Comparison of ENCODE assay signal across 1 cellular context in genomic region chr6:131161987-131162386, GRCh38.
TF ChIP-seq lines count a peak whose summit lies in the region.

No MANE protein-coding gene starts in this region.

TF ChIP-seq in WTC11, 78 proteins besides CTCF, POLR2A, EP300 and RAD21 (continued from another document):
- TF ChIP-seq PREB (CRISPR knock-in tag; IDR thresholded peaks at IDR 0.05; ENCODE audit: borderline replicate concordance) (no peak), NR3C1 (CRISPR knock-in tag; conservative IDR thresholded peaks at IDR 0.05; ENCODE audit: low read depth) (no peak), FOXJ3 (CRISPR knock-in tag; IDR thresholded peaks at IDR 0.05; ENCODE audit: borderline replicate concordance) (no peak), EMX1 (CRISPR knock-in tag; IDR thresholded peaks at IDR 0.05) (no peak), TEAD4 (CRISPR knock-in tag; IDR thresholded peaks at IDR 0.05) (no peak), CDX4 (CRISPR knock-in tag; IDR thresholded peaks at IDR 0.05; ENCODE audit: borderline replicate concordance) (no peak), ZNF317 (CRISPR knock-in tag; IDR thresholded peaks at IDR 0.05; ENCODE audit: borderline replicate concordance, low read depth) (no peak)
- TF ChIP-seq, protein P1, sequence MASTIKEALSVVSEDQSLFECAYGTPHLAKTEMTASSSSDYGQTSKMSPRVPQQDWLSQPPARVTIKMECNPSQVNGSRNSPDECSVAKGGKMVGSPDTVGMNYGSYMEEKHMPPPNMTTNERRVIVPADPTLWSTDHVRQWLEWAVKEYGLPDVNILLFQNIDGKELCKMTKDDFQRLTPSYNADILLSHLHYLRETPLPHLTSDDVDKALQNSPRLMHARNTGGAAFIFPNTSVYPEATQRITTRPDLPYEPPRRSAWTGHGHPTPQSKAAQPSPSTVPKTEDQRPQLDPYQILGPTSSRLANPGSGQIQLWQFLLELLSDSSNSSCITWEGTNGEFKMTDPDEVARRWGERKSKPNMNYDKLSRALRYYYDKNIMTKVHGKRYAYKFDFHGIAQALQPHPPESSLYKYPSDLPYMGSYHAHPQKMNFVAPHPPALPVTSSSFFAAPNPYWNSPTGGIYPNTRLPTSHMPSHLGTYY (CRISPR knock-in tag; IDR thresholded peaks at IDR 0.05), result no peak
- TF ChIP-seq, protein P2, sequence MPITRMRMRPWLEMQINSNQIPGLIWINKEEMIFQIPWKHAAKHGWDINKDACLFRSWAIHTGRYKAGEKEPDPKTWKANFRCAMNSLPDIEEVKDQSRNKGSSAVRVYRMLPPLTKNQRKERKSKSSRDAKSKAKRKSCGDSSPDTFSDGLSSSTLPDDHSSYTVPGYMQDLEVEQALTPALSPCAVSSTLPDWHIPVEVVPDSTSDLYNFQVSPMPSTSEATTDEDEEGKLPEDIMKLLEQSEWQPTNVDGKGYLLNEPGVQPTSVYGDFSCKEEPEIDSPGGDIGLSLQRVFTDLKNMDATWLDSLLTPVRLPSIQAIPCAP (CRISPR knock-in tag; IDR thresholded peaks at IDR 0.05), result no peak
